In genomic region chr10:99234739-99235468, GRCh38 we compare ENCODE assay signal across 7 cellular contexts.
DNase-seq lines count a peak whose midpoint lies in the region; ATAC-seq and TF ChIP-seq lines count a peak whose summit lies in the region.

No MANE protein-coding gene starts in this region.

- no peaks in the 10 kb centered on the region for H3K36me3 ChIP-seq in HEK293 (ENCODE audit: control insufficient read depth in 2 of 2, insufficient read depth in 1 of 2, low read length in 2 of 2)

- no peak for ATAC-seq in stimulated activated naive CD8-positive, alpha-beta T cell treated with anti-CD3 and anti-CD28 coated beads, Interleukin-15, amount 100 ng/mL, for 72 hours
- ATAC-seq in HG02678 (IDR thresholded peaks at IDR 0.05; ENCODE audit: unreplicated experiment), result no peak

- H3K4me1 Mint-ChIP-seq in activated naive CD8-positive, alpha-beta T cell (ENCODE audit: low read depth), result peaks cover 30% of the 10 kb centered on the region
- H3K4me1 Mint-ChIP-seq in stimulated activated naive CD8-positive, alpha-beta T cell treated with anti-CD3 and anti-CD28 coated beads, Interleukin-15, amount 100 ng/mL, for 72 hours, result peaks cover 51% of the 10 kb centered on the region

- H3K9me3 ChIP-seq in HEK293 (ENCODE audit: control insufficient read depth, insufficient read depth, low read depth, low read length) (no peaks in the 10 kb centered on the region), iPS-18c (ENCODE audit: control insufficient read depth, insufficient read depth, low read length) (peaks cover 6% of the 10 kb centered on the region)

- POLR2A ChIA-PET in HEK293 (lab: Yijun Ruan, JAX), result no interaction called here

- H3K9me3 Mint-ChIP-seq in activated naive CD8-positive, alpha-beta T cell (ENCODE audit: low read depth), result no peaks in the 10 kb centered on the region
- H3K9me3 Mint-ChIP-seq in stimulated activated naive CD8-positive, alpha-beta T cell treated with anti-CD3 and anti-CD28 coated beads, Interleukin-15, amount 100 ng/mL, for 72 hours, result no peaks in the 10 kb centered on the region

- no peak overlapping the region for H3K27ac ChIP-seq in HEK293 (ENCODE audit: extremely low read depth, low read depth, low read length)

- DNase-seq in stimulated activated naive CD8-positive, alpha-beta T cell treated with anti-CD3 and anti-CD28 coated beads, Interleukin-15, amount 100 ng/mL, for 72 hours, result no peak
- DNase-seq in NCI-H2107 (lab: John Stamatoyannopoulos, UW) (no peak), Ammon's horn (ENCODE audit: low spot score) (no peak)

- peak overlapping the region; percentile 71 for H3K4me3 Mint-ChIP-seq in activated naive CD8-positive, alpha-beta T cell
- peak overlapping the region; percentile 76 to 85 for H3K4me3 Mint-ChIP-seq in stimulated activated naive CD8-positive, alpha-beta T cell treated with anti-CD3 and anti-CD28 coated beads, Interleukin-15, amount 100 ng/mL, for 72 hours

- no peaks in the 10 kb centered on the region for H3K36me3 Mint-ChIP-seq in activated naive CD8-positive, alpha-beta T cell

- peaks cover 3% of the 10 kb centered on the region; the same call in 1 of the 2 replicates for H3K4me1 ChIP-seq in HEK293 (ENCODE audit: control insufficient read depth, insufficient read depth, low read length)

- CTCF ChIA-PET in HEK293 (lab: Yijun Ruan, JAX), result no interaction called here

- no peak overlapping the region for H3K27ac Mint-ChIP-seq in activated naive CD8-positive, alpha-beta T cell
- H3K27ac Mint-ChIP-seq in stimulated activated naive CD8-positive, alpha-beta T cell treated with anti-CD3 and anti-CD28 coated beads, Interleukin-15, amount 100 ng/mL, for 72 hours, result no peak overlapping the region

- H3K4me3 ChIP-seq in HEK293 (ENCODE audit: low read depth, low read length), result no peak overlapping the region
- H3K4me3 ChIP-seq in iPS-18c (ENCODE audit: insufficient read depth, low read depth, low read length), result peak overlapping the region; percentile 55

- peaks cover 39% of the 10 kb centered on the region for H3K27me3 Mint-ChIP-seq in activated naive CD8-positive, alpha-beta T cell
- peaks cover 89% of the 10 kb centered on the region for H3K27me3 Mint-ChIP-seq in stimulated activated naive CD8-positive, alpha-beta T cell treated with anti-CD3 and anti-CD28 coated beads, Interleukin-15, amount 100 ng/mL, for 72 hours

- no peak for TF ChIP-seq CTCF in HEK293 (tag by site-specific recombination; IDR thresholded peaks at IDR 0.05)

TF ChIP-seq in HEK293, 187 proteins besides CTCF, POLR2A, EP300 and RAD21:
- peak; percentile 14; the same call in 1 of the 2 replicates for TF ChIP-seq ZSCAN4 (tag by site-specific recombination; IDR thresholded peaks at IDR 0.05)
- no peak for TF ChIP-seq ZNF530 (tag by site-specific recombination; IDR thresholded peaks at IDR 0.05; ENCODE audit: low read depth)
- TF ChIP-seq ZNF837 (tag by site-specific recombination; IDR thresholded peaks at IDR 0.05), result no peak
